In the genomic region with DNA sequence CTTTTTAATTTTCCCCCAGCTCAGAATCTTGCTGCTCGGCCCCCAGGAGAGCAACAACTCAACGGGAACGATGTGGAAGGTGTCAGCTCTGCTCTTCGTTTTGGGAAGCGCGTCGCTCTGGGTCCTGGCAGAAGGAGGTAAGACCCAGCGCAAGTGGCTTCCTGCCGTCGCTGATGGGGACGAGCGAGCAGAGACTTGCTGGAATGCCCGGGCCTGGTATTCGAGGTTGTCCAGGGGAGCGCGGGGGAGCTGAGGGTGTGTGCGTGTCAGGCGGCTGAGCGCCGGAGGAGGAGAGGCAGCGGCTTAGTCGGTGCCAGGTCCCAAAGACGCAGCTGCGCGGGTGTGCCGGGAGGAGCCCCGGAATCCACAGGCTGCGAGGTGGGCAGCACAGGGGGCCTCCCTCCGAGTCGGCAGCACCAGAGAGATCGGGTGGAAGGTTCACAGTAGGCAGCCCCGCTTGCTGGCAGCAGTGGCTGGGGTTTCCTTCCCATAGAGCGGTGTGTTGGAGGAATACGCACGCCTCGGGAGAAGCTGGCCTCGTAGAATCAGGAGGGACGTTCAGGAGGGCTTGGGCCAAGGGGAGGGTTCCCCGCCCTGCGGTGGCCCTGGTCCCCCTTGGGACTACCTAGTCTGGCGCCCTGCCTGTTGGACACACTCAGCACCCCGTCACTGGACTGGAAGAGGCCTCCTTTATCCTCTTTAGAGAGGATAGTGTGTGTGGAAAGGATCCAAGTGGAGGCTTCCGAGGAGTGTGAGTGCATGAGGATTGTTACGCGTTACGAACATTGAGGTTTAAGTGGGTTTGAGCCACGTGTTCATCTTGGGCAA, we compare ENCODE assay signal across 10 cellular contexts. TPM values are rescaled to one million over a fixed set of nuclear protein-coding genes. Genes with fewer than 3 reads are reported as not detected.
A peak's percentile ranks its signal among the peaks of the same experiment; 100 is the strongest.
DNase-seq lines count a peak whose midpoint lies in the region; ATAC-seq and TF ChIP-seq lines count a peak whose summit lies in the region.
"Had no signal": no experiment of that assay in that cellular context is flagged by ENCODE, and none has a peak within 500 bp of the region (broad histone marks: within the 10 kb centered on the region; RNA-seq: fewer than 3 reads in every experiment).

No MANE protein-coding gene starts in this region.

- peak overlapping the region; percentile 88 for H3K4me3 Mint-ChIP-seq in endothelial cell (ENCODE audit: unreplicated experiment)

- H3K9ac ChIP-seq in mesenchymal stem cell (ENCODE audit: low read length): peak overlapping the region; percentile 96

- H2AFZ ChIP-seq in mesenchymal stem cell (ENCODE audit: low read depth, low read length): no peak overlapping the region

- no peaks in the 10 kb centered on the region for H3K9me3 Mint-ChIP-seq in endothelial cell (ENCODE audit: unreplicated experiment)

- H3K79me1 ChIP-seq in mesenchymal stem cell (replicated peaks; ENCODE audit: low read length, poor library complexity, severe bottlenecking): no peaks in the 10 kb centered on the region

- no peak overlapping the region for H2BK15ac ChIP-seq in mesenchymal stem cell (ENCODE audit: low read depth, poor library complexity, severe bottlenecking)

- peaks cover 5% of the 10 kb centered on the region for H3K4me1 Mint-ChIP-seq in endothelial cell (ENCODE audit: unreplicated experiment)

- no peak overlapping the region for H2AK5ac ChIP-seq in mesenchymal stem cell (ENCODE audit: low read length, severe bottlenecking)

- H3K4me1 ChIP-seq in mesenchymal stem cell (ENCODE audit: control insufficient read depth, insufficient read depth, low read depth, low read length) (peaks cover 6% of the 10 kb centered on the region), thymus (ENCODE audit: control insufficient read depth, insufficient read depth, low read length) (no peaks in the 10 kb centered on the region)

- H3K23ac ChIP-seq in mesenchymal stem cell (ENCODE audit: low read length in 2 of 2): no peak overlapping the region

- ATAC-seq in GM19452 (IDR thresholded peaks at IDR 0.05; ENCODE audit: unreplicated experiment): no peak
- ATAC-seq: HepG2 had no signal

- H3K4ac ChIP-seq in mesenchymal stem cell (ENCODE audit: low read depth in 1 of 2, low read length in 2 of 2): no peak overlapping the region

- peak overlapping the region; percentile 18 for H4K91ac ChIP-seq in mesenchymal stem cell (ENCODE audit: low read length)

- H2BK5ac ChIP-seq in mesenchymal stem cell (ENCODE audit: low read depth, low read length, poor library complexity, severe bottlenecking): no peak overlapping the region

- H3K4me3 ChIP-seq in mesenchymal stem cell (ENCODE audit: insufficient read depth in 1 of 2, low read depth in 1 of 2, low read length in 2 of 2) (peak overlapping the region; percentile 40 to 88), thymus (ENCODE audit: low read length) (peak overlapping the region; percentile 15)

- H3K36me3 ChIP-seq in mesenchymal stem cell (ENCODE audit: control insufficient read depth in 1 of 2, insufficient read depth in 2 of 2, low read depth in 1 of 2, low read length in 2 of 2) (no peaks in the 10 kb centered on the region), thymus (ENCODE audit: control insufficient read depth, insufficient read depth) (no peaks in the 10 kb centered on the region)

- H3K27me3 ChIP-seq in mesenchymal stem cell (ENCODE audit: control insufficient read depth in 1 of 2, insufficient read depth in 1 of 2, low read length in 2 of 2): peaks cover 19 to 34% of the 10 kb centered on the region in 2 experiments
- peaks cover 56% of the 10 kb centered on the region for H3K27me3 ChIP-seq in thymus (ENCODE audit: control insufficient read depth, insufficient read depth)

- no peaks in the 10 kb centered on the region for H3K36me3 Mint-ChIP-seq in endothelial cell (ENCODE audit: low read depth, unreplicated experiment)

- H3K27me3 Mint-ChIP-seq in endothelial cell (ENCODE audit: unreplicated experiment): peaks cover 13% of the 10 kb centered on the region

- DNase-seq in NCI-H2171 (lab: John Stamatoyannopoulos, UW): peak; percentile 61
- peak; percentile 40 for DNase-seq in endothelial cell (ENCODE audit: low spot score)
- DNase-seq in mesenchymal stem cell: peak; percentile 69
- DNase-seq in activated effector memory CD4-positive, alpha-beta T cell treated with anti-CD3 and anti-CD28 coated beads, Interleukin-2, amount 50 U/mL, for 16 hours: no peak
- no peak for DNase-seq in activated CD4-positive, alpha-beta T cell treated with anti-CD3 and anti-CD28 coated beads, Interleukin-2, amount 50 U/mL, for 48 hours
- no peak for DNase-seq in NCI-H1417 (lab: John Stamatoyannopoulos, UW)

- no peak overlapping the region for H3K27ac Mint-ChIP-seq in endothelial cell (ENCODE audit: unreplicated experiment)

- H3K14ac ChIP-seq in mesenchymal stem cell (ENCODE audit: low read length in 2 of 2): peak overlapping the region in 1 of 2 experiments; percentile 35

- TF ChIP-seq CTCF in endothelial cell (IDR thresholded peaks at IDR 0.05; ENCODE audit: unreplicated experiment): no peak

- H3K4me2 ChIP-seq in mesenchymal stem cell (ENCODE audit: low read length, poor library complexity, severe bottlenecking): peak overlapping the region; percentile 27

- H3K9me3 ChIP-seq in mesenchymal stem cell (ENCODE audit: control insufficient read depth, low read length) (no peaks in the 10 kb centered on the region), thymus (ENCODE audit: control insufficient read depth) (no peaks in the 10 kb centered on the region)

- no peak overlapping the region for H3K27ac ChIP-seq in mesenchymal stem cell (ENCODE audit: low read length, poor library complexity, severe bottlenecking)
- H3K27ac ChIP-seq in thymus (ENCODE audit: low read depth): peak overlapping the region; percentile 76

- H3K18ac ChIP-seq in mesenchymal stem cell (ENCODE audit: low read depth in 1 of 2, low read length in 2 of 2): peak overlapping the region; percentile 9 to 74

- H2BK12ac ChIP-seq in mesenchymal stem cell (ENCODE audit: low read length in 2 of 2): no peak overlapping the region

- WGBS in mesenchymal stem cell: 10% methylated on average over 47 of the region's 47 CpGs
- WGBS in thymus: 12% methylated on average over 47 of the region's 47 CpGs

- H2BK120ac ChIP-seq in mesenchymal stem cell (ENCODE audit: low read depth, low read length): no peak overlapping the region

- H4K8ac ChIP-seq in mesenchymal stem cell (ENCODE audit: low read length): peak overlapping the region; percentile 32

RNA-seq across cellular contexts. Expression of a gene that starts 0.5 kb away (rescaled TPM):
- total RNA-seq in endothelial cell (ENCODE audit: unreplicated experiment): 4.3 TPM
- polyA plus RNA-seq in mesenchymal stem cell (2013, experiment 1 of 2): 161 TPM
- polyA plus RNA-seq in mesenchymal stem cell (2013, experiment 2 of 2): 163 TPM
- polyA plus RNA-seq in thymus: 11.8 TPM
- total RNA-seq: HepG2; T-helper 1 cell treated with Interleukin-12 subunit alpha and Interleukin-12 subunit beta and Interleukin-4 antibody, amounts not matched to agents 30 ng/mL and 1 ng/mL, for 36 hours had no signal
- polyA plus RNA-seq: HepG2 had no signal

Comparison
In these comparisons a context has a peak if more than half of its experiments do, and no peak if none do; other contexts are left out.
1. DNase-seq: peak in NCI-H2171 (single experiment), endothelial cell (single experiment) and mesenchymal stem cell (single experiment); none in activated effector memory CD4-positive, alpha-beta T cell treated with anti-CD3 and anti-CD28 coated beads, Interleukin-2, amount 50 U/mL, for 16 hours (single experiment), activated CD4-positive, alpha-beta T cell treated with anti-CD3 and anti-CD28 coated beads, Interleukin-2, amount 50 U/mL, for 48 hours (0 of 2) and NCI-H1417 (0 of 3).